In the genomic region with DNA sequence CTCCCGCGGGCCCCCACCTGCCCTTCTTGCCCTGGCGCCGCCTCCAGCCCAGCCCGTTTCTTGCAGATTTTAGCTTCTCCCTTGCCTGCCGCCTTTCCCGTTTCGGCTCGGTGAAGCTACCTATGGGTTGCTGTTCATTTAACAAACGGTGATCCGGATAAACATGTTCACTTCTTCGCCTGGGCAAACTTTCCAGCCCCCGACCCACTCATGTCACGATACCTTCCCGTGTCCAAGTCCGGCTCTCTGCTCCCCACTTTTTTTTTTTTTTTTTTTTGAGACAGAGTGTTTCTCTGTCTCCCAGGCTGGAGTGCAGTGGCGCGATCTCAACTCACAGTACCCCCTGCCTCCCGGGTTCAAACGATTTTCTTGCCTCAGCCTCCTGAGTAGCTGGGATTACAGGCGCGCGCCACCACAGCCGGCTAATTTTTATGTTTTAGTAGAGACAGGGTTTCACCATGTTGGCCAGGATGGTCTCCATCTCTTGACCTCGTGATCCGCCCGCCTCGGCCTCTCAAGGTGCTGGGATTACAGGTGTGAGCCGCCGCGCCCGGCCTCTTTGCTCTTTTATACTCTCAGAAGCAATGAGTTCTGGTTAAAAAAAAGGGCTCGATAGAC, we compare ENCODE assay signal across 8 cellular contexts. TPM values are rescaled to one million over a fixed set of nuclear protein-coding genes. Genes with fewer than 3 reads are reported as not detected.
DNase-seq lines count a peak whose midpoint lies in the region; ATAC-seq and TF ChIP-seq lines count a peak whose summit lies in the region.

No MANE protein-coding gene starts in this region.

- in situ Hi-C loops in astrocyte of the spinal cord (cut with HindIII; ENCODE audit: low sequenced_read_pairs) = no loop called here

- no peak for TF ChIP-seq EP300 in SK-N-SH (IDR thresholded peaks at IDR 0.05; ENCODE audit: borderline replicate concordance in 1 of 2, low read depth in 1 of 2, low read length in 1 of 2)

- H3K4me2 ChIP-seq in SK-N-SH = peak overlapping the region; percentile 79

- no peaks in the 10 kb centered on the region for H3K36me3 ChIP-seq in SK-N-SH (replicated peaks in 1 of 2; ENCODE audit: control insufficient read depth in 1 of 2, insufficient read depth in 2 of 2, low read length in 1 of 2)

- no peaks in the 10 kb centered on the region for H3K27me3 ChIP-seq in SK-N-SH (ENCODE audit: insufficient read depth)
- no peaks in the 10 kb centered on the region for H3K27me3 ChIP-seq in layer of hippocampus (ENCODE audit: control insufficient read depth, insufficient read depth, low read length)

- H3K4me3 ChIP-seq in SK-N-SH (ENCODE audit: low read depth in 2 of 2, low read length in 1 of 2) = peak overlapping the region; percentile 70 to 88
- peak overlapping the region; percentile 42 for H3K4me3 ChIP-seq in astrocyte of the spinal cord (ENCODE audit: low read depth, low read length)

- H3F3A ChIP-seq in SK-N-SH (replicated peaks; ENCODE audit: insufficient read depth) = peaks cover 12% of the 10 kb centered on the region

- H3K9me2 ChIP-seq in SK-N-SH = no peaks in the 10 kb centered on the region

- WGBS in SK-N-SH (ENCODE audit: low lambda C conversion rate) = 47% methylated on average over 33 of the region's 33 CpGs

- POLR2A ChIA-PET in SK-N-SH (lab: Yijun Ruan, JAX) = interaction anchor here (0.6 to 1.7 kb wide), 5 partner anchors 98 to 727 kb away, joined by 3 to 7 read pairs (median 6); no protein-coding TSS in a partner anchor

- H3K27ac ChIP-seq in SK-N-SH (ENCODE audit: low read depth in 2 of 2, low read length in 1 of 2) (peak overlapping the region; percentile 65 to 98), layer of hippocampus (ENCODE audit: low read depth, low read length) (peak overlapping the region; percentile 83), temporal lobe (ENCODE audit: low read depth, low read length) (peak overlapping the region; percentile 99)

- peaks cover 5 to 10% of the 10 kb centered on the region in 2 experiments; a peak in 3 of 4 replicates for H3K4me1 ChIP-seq in SK-N-SH (ENCODE audit: control insufficient read depth in 1 of 2, insufficient read depth in 2 of 2, low read depth in 1 of 2, low read length in 1 of 2)

- H3K9me3 ChIP-seq in SK-N-SH = no peaks in the 10 kb centered on the region

- TF ChIP-seq RAD21 in SK-N-SH (IDR thresholded peaks at IDR 0.05; ENCODE audit: low read length) = no peak

- CTCF ChIA-PET in SK-N-SH (lab: Yijun Ruan, JAX) = interaction anchor here (0.8 to 3.5 kb wide), 7 partner anchors 51 to 740 kb away, joined by 3 to 27 read pairs (median 4); no protein-coding TSS in a partner anchor

- peaks cover 6% of the 10 kb centered on the region; the same call in 1 of the 2 replicates for H3K79me2 ChIP-seq in SK-N-SH (ENCODE audit: insufficient read depth)

- peak overlapping the region; percentile 85 for H2AFZ ChIP-seq in SK-N-SH (ENCODE audit: low read depth)

- H3K9ac ChIP-seq in SK-N-SH = peak overlapping the region; percentile 93; the same call in 1 of the 2 replicates

- H4K20me1 ChIP-seq in SK-N-SH (ENCODE audit: insufficient read depth) = no peaks in the 10 kb centered on the region

- ATAC-seq in SK-N-SH treated with all-trans-retinoic acid at 6 μM for 48 hours (no peak), HG02884 (IDR thresholded peaks at IDR 0.05; ENCODE audit: unreplicated experiment) (no peak)

- TF ChIP-seq CTCF in SK-N-SH (IDR thresholded peaks at IDR 0.05) = no peak
- no peak for TF ChIP-seq CTCF in astrocyte of the spinal cord (IDR thresholded peaks at IDR 0.05; ENCODE audit: low read depth, low read length)

- DNase-seq in SK-N-SH = no peak
- no peak for DNase-seq in astrocyte of the spinal cord (ENCODE audit: low read depth, low spot score)
- DNase-seq in DMS 273 treated with DMSO at 0.1 percent for 48 hours (lab: John Stamatoyannopoulos, UW) = no peak
- DNase-seq in iPS-NIHi7 (ENCODE audit: extremely low spot score) = no peak

TF ChIP-seq in SK-N-SH, 30 proteins besides CTCF, POLR2A, EP300 and RAD21:
- TF ChIP-seq SMC3 (IDR thresholded peaks at IDR 0.05; ENCODE audit: low read depth, low read length) = peak; percentile 25; the same call in 1 of the 2 replicates
- TF ChIP-seq FOXJ3 (CRISPR knock-in tag; IDR thresholded peaks at IDR 0.05) = no peak

TF ChIP-seq in SK-N-SH treated with all-trans-retinoic acid at 6 μM for 48 hours, 23 proteins besides CTCF, POLR2A, EP300 and RAD21:
- TF ChIP-seq RARB (CRISPR knock-in tag; IDR thresholded peaks at IDR 0.05) = no peak
- TF ChIP-seq ZFP3 (CRISPR knock-in tag; IDR thresholded peaks at IDR 0.05) = no peak
- TF ChIP-seq ISL1 (CRISPR knock-in tag; IDR thresholded peaks at IDR 0.05) = no peak
- no peak for TF ChIP-seq GLIS3 (CRISPR knock-in tag; IDR thresholded peaks at IDR 0.05)

RNA-seq across cellular contexts. Expression of a gene that starts 1.0 kb away (rescaled TPM):
- 2.1 and 2.5 TPM in 2 replicates for polyA plus RNA-seq in SK-N-SH (2012; rRNA removed)
- 2.4 and 2.6 TPM in 2 replicates for polyA plus RNA-seq in SK-N-SH (2012; cell fraction: cytosol; rRNA removed)
- 2.1 and 3.4 TPM in 2 replicates for polyA plus RNA-seq in SK-N-SH (2012; cell fraction: nucleus; rRNA removed)
- 3.0 TPM for total RNA-seq in temporal lobe
